21 cellular contexts compared by ENCODE assay signal in the genomic region with DNA sequence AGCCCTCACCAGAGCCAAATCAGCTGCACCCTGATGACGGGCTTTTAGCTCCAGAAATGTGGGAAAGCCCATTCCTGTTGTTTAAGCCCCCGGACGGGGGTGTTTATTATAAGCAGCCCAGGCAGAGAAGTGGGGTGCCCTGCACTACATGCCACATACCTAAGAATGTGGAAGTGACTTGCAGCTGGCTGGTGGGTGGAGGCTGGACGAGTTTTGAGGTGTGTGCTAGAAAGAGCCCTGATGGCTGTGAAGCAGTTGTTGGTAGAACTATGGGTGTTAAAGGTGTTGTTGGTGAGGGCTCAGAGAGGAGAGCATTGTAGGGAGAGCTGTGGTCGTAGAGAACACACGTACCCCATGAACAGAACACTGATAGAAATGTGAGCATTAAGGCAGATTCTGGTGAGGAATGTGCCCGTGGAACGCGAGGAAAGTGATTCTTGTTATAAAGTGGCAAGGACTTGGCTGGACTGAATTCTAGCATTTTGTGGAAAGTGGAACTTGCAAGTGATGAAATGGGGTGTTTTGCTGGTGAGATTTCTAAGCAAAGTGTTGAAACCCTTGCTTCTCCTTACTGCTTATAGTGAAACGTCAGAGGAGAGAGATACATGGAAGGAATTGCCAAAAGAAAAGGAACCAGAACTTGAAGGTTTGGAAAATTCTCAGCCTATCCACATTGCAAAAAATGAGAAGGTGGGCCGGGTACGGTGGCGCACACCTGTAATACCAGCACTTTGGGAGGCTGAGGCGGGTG. TPM values are rescaled to one million over a fixed set of nuclear protein-coding genes. Genes with fewer than 3 reads are reported as not detected.
A peak's percentile ranks its signal among the peaks of the same experiment; 100 is the strongest.
DNase-seq lines count a peak whose midpoint lies in the region; ATAC-seq, FAIRE-seq and TF ChIP-seq lines count a peak whose summit lies in the region.
"Had no signal": no experiment of that assay in that cellular context is flagged by ENCODE, and none has a peak within 500 bp of the region (broad histone marks: within the 10 kb centered on the region; RNA-seq: fewer than 3 reads in every experiment).

No MANE protein-coding gene starts in this region.

- H3K4me3 Mint-ChIP-seq in neural progenitor cell, result no peak overlapping the region
- H3K4me3 Mint-ChIP-seq: memory B cell; natural killer cell treated with Interleukin-12 subunit alpha and Interleukin-12 subunit beta and Interleukin-15 and Interleukin-18, amount 100 ng/mL, for 72 hours had no signal

- DNase-seq in AML-193 (lab: John Stamatoyannopoulos, UW) (peak; percentile 80 to 82), GM12891 (ENCODE audit: insufficient read length, low spot score) (no peak), SIG-M5 treated with dmso at 0.1 percent for 504 hours (lab: John Stamatoyannopoulos, UW; ENCODE audit: unreplicated experiment) (peak; percentile 86), neural progenitor cell (ENCODE audit: low spot score) (no peak), NCI-H1105 treated with DMSO at 0.1 percent for 48 hours (lab: John Stamatoyannopoulos, UW) (no peak)
- DNase-seq: dermis blood vessel endothelial cell, DMS79, foreskin keratinocyte, KG1, NCI-H1105, NCI-H526, OCI-M1, SHP77 treated with DMSO at 0.1 percent for 48 hours, small intestine, substantia nigra had no signal

- peaks cover 2% of the 10 kb centered on the region for H3K27me3 Mint-ChIP-seq in neural progenitor cell (ENCODE audit: insufficient read depth, low read depth)

- no peak overlapping the region for H3K27ac ChIP-seq in neural progenitor cell
- H3K27ac ChIP-seq: adrenal gland, foreskin keratinocyte had no signal

- H3K9me3 ChIP-seq in neural progenitor cell (ENCODE audit: low read depth), result peaks cover 6% of the 10 kb centered on the region

- H3K4me3 ChIP-seq in neural progenitor cell, result no peak overlapping the region
- H3K4me3 ChIP-seq: adrenal gland had no signal

- TF ChIP-seq CTCF in neural progenitor cell (IDR thresholded peaks at IDR 0.05), result no peak

- H2AFZ ChIP-seq in neural progenitor cell (replicated peaks), result no peak overlapping the region

- no peaks in the 10 kb centered on the region for H3K36me3 ChIP-seq in neural progenitor cell
- H3K36me3 ChIP-seq: adrenal gland had no signal

- H3K4me1 ChIP-seq in neural progenitor cell, result no peaks in the 10 kb centered on the region
- H3K4me1 ChIP-seq: adrenal gland, foreskin keratinocyte had no signal

- peaks cover 5% of the 10 kb centered on the region for H3K4me1 Mint-ChIP-seq in neural progenitor cell
- H3K4me1 Mint-ChIP-seq: memory B cell had no signal

- peak overlapping the region; percentile 1 for H3K27ac Mint-ChIP-seq in neural progenitor cell
- H3K27ac Mint-ChIP-seq: memory B cell; natural killer cell treated with Interleukin-12 subunit alpha and Interleukin-12 subunit beta and Interleukin-15 and Interleukin-18, amount 100 ng/mL, for 72 hours had no signal

- ATAC-seq in GM18517 (IDR thresholded peaks at IDR 0.05; ENCODE audit: unreplicated experiment) (no peak), HG03460 (IDR thresholded peaks at IDR 0.05; ENCODE audit: unreplicated experiment) (no peak)
- ATAC-seq: activated CD4-positive, CD25-positive, alpha-beta regulatory T cell treated with anti-CD3 and anti-CD28 coated beads, Interleukin-2, amount 50 U/mL, for 24 hours; foreskin keratinocyte; natural killer cell treated with Interleukin-12 subunit alpha and Interleukin-12 subunit beta and Interleukin-15 and Interleukin-18, amount 100 ng/mL, for 72 hours had no signal

- no peaks in the 10 kb centered on the region for H3K79me2 ChIP-seq in neural progenitor cell (ENCODE audit: low read depth)

- no peaks in the 10 kb centered on the region for H4K20me1 ChIP-seq in neural progenitor cell (ENCODE audit: low read depth)

- H3F3A ChIP-seq in neural progenitor cell (ENCODE audit: low read depth), result no peaks in the 10 kb centered on the region

- no peak for TF ChIP-seq POLR2A in GM12891 (IDR thresholded peaks at IDR 0.05; ENCODE audit: low read depth, low read length)

- H3K36me3 Mint-ChIP-seq in neural progenitor cell, result no peaks in the 10 kb centered on the region

- FAIRE-seq in GM12891 (lab: Jason Lieb, UNC), result peak; percentile 76
- FAIRE-seq: small intestine had no signal

- H3K9ac ChIP-seq in neural progenitor cell, result no peak overlapping the region

- peaks cover 2% of the 10 kb centered on the region for H3K9me3 Mint-ChIP-seq in neural progenitor cell

- no peaks in the 10 kb centered on the region for H3K27me3 ChIP-seq in neural progenitor cell
- H3K27me3 ChIP-seq: adrenal gland had no signal

- no peak overlapping the region for H3K4me2 ChIP-seq in neural progenitor cell

TF ChIP-seq in GM12891, 5 proteins besides CTCF, POLR2A, EP300 and RAD21:
- TF ChIP-seq TAF1 (IDR thresholded peaks at IDR 0.05; ENCODE audit: low read depth, low read length) (no peak), SPI1 (IDR thresholded peaks at IDR 0.05; ENCODE audit: low read depth, low read length) (peak; percentile 19; the same call in 1 of the 2 replicates)
TF ChIP-seq in GM12891: peak in this region for 1.

RNA-seq across cellular contexts. Expression of gene AHRR, which starts 38.9 kb away (rescaled TPM):
- 33.3 TPM for polyA plus RNA-seq in GM12891 (2012; ENCODE audit: low read depth, missing spikeins)
- total RNA-seq in neural progenitor cell (ENCODE audit: low replicate concordance), result 0.34 and 0.68 TPM in 2 replicates

Comparison
In these comparisons a context has a peak if more than half of its experiments do, and no peak if none do; other contexts are left out.
1. DNase-seq: peak in AML-193 (2 of 2) and SIG-M5 treated with dmso at 0.1 percent for 504 hours (single experiment); none in GM12891 (single experiment), neural progenitor cell (single experiment) and NCI-H1105 treated with DMSO at 0.1 percent for 48 hours (single experiment).